In the genomic region with DNA sequence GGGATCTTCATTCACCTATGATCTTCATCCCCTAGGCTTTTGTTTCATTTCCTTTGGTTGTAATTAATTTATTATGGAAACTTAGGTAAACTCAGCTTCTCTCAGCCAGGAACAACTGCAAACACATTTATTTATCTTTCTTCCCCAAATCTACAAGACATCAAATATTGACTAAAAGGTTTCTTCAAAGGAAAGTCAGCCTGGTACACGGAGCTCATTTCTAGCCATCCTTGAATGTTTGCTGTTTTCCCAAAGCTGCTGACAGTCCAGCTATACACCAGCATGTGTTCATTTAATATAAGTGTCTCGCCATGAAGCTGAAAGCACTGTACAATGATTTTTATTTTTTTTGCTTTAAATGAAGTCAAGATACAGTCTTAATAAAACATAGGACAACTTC, we compare ENCODE assay signal across 21 cellular contexts.
"Had no signal": no experiment of that assay in that cellular context is flagged by ENCODE, and none has a peak within 500 bp of the region (broad histone marks: within the 10 kb centered on the region; RNA-seq: fewer than 3 reads in every experiment).

No MANE protein-coding gene starts in this region.

- H3K9me3 Mint-ChIP-seq: activated CD8-positive, alpha-beta T cell treated with anti-CD3 and anti-CD28 coated beads for 36 hours; activated naive CD8-positive, alpha-beta T cell treated with anti-CD3 and anti-CD28 coated beads for 36 hours; activated T-cell treated with anti-CD3 and anti-CD28 coated beads, Interleukin-2, amount 50 U/mL, for 72 hours; activated T-helper 2 cell treated with anti-CD3 and anti-CD28 coated beads, Interferon-gamma antibody, Interleukin-2, Interleukin-4, amounts not matched to agents 10 μg/mL and 5 μg/mL and 100 μg/mL, durations not matched to agents 14 hours and 24 hours and 36 hours had no signal

- H3K27ac Mint-ChIP-seq: activated CD8-positive, alpha-beta T cell treated with anti-CD3 and anti-CD28 coated beads for 36 hours; activated naive CD4-positive, alpha-beta T cell treated with anti-CD3 and anti-CD28 coated beads, Interleukin-2, amount 10 ng/mL, durations not matched to agents 7 days and 5 days; activated naive CD8-positive, alpha-beta T cell treated with anti-CD3 and anti-CD28 coated beads for 36 hours; activated T-cell treated with anti-CD3 and anti-CD28 coated beads, Interleukin-2, amount 50 U/mL, for 72 hours; activated T-helper 2 cell treated with anti-CD3 and anti-CD28 coated beads, Interferon-gamma antibody, Interleukin-2, Interleukin-4, amounts not matched to agents 10 μg/mL and 5 μg/mL and 100 μg/mL, durations not matched to agents 14 hours and 24 hours and 36 hours; T-helper 17 cell had no signal

- H3K4me1 Mint-ChIP-seq: T-helper 17 cell had no signal

- FAIRE-seq: RCC 7860 had no signal

- H3K4me3 Mint-ChIP-seq: activated CD8-positive, alpha-beta T cell treated with anti-CD3 and anti-CD28 coated beads for 36 hours; activated naive CD4-positive, alpha-beta T cell treated with anti-CD3 and anti-CD28 coated beads, Interleukin-2, amount 10 ng/mL, durations not matched to agents 7 days and 5 days; activated naive CD8-positive, alpha-beta T cell treated with anti-CD3 and anti-CD28 coated beads for 36 hours; activated T-cell treated with anti-CD3 and anti-CD28 coated beads, Interleukin-2, amount 50 U/mL, for 72 hours; T-helper 17 cell had no signal

- ATAC-seq: activated CD4-positive, CD25-positive, alpha-beta regulatory T cell treated with anti-CD3 and anti-CD28 coated beads, Interleukin-2, amount 50 U/mL, for 24 hours; activated CD8-positive, alpha-beta T cell treated with anti-CD3 and anti-CD28 coated beads for 36 hours; activated T-cell treated with anti-CD3 and anti-CD28 coated beads, Interleukin-2, amount 50 U/mL, for 72 hours; T-helper 17 cell had no signal

- H3K27me3 Mint-ChIP-seq: activated naive CD4-positive, alpha-beta T cell treated with anti-CD3 and anti-CD28 coated beads, Interleukin-2, amount 10 ng/mL, durations not matched to agents 7 days and 5 days; activated naive CD8-positive, alpha-beta T cell treated with anti-CD3 and anti-CD28 coated beads for 36 hours had no signal

- DNase-seq: activated CD4-positive, alpha-beta T cell treated with anti-CD3 and anti-CD28 coated beads for 4 hours; activated CD8-positive, alpha-beta memory T cell treated with anti-CD3 and anti-CD28 coated beads, Interleukin-2, amount 50 U/mL, for 4 hours; activated CD8-positive, alpha-beta T cell treated with anti-CD3 and anti-CD28 coated beads for 36 hours; activated gamma-delta T cell treated with Interleukin-2 at 50 U/mL for 16 hours; activated naive CD4-positive, alpha-beta T cell treated with anti-CD3 and anti-CD28 coated beads, Interleukin-2, amount 10 ng/mL, durations not matched to agents 7 days and 5 days; activated naive CD8-positive, alpha-beta T cell treated with anti-CD3 and anti-CD28 coated beads for 36 hours; activated T-cell treated with anti-CD3 and anti-CD28 coated beads, Interleukin-2, amount 50 U/mL, for 72 hours; caudate nucleus; MM.1S; NCI-H1105; NCI-H1436; NCI-H1694 treated with DMSO at 0.1 percent for 48 hours; NCI-H2029 treated with DMSO at 0.1 percent for 48 hours; NCI-H510A treated with DMSO at 0.1 percent for 48 hours; NCI-H69; SHP77; T-helper 17 cell; T-helper 9 cell had no signal

- H3K36me3 Mint-ChIP-seq: activated naive CD4-positive, alpha-beta T cell treated with anti-CD3 and anti-CD28 coated beads, Interleukin-2, amount 10 ng/mL, durations not matched to agents 7 days and 5 days; activated naive CD8-positive, alpha-beta T cell treated with anti-CD3 and anti-CD28 coated beads for 36 hours had no signal
